Comparison of ENCODE assay signal across 24 cellular contexts in the genomic region with DNA sequence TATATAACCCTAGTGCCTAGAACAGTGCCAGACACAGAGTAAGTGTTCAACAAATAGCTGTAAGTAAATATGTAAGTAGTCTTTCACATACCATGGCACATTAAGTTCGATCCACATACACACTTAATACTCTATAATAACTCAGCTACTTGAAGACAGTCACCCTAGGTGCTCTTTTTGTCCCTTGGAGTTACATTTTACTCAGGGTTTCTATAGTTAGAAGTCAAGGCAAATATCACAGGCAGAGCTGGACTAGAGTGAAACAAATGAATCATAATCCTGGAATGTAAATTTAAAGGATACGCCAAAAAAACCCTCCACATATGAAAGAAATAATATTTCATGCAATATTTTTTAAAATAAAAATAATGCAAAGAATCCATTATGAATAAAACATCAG.
DNase-seq lines count a peak whose midpoint lies in the region; ATAC-seq, FAIRE-seq and TF ChIP-seq lines count a peak whose summit lies in the region.
"Had no signal": no experiment of that assay in that cellular context is flagged by ENCODE, and none has a peak within 500 bp of the region (broad histone marks: within the 10 kb centered on the region; RNA-seq: fewer than 3 reads in every experiment).

No MANE protein-coding gene starts in this region.

- H3K4me2 ChIP-seq in astrocyte (ENCODE audit: low read length): peak overlapping the region; percentile 33
- H3K4me2 ChIP-seq in skeletal muscle satellite cell (ENCODE audit: low read length): peak overlapping the region; percentile 37

- H4K20me1 ChIP-seq in astrocyte (ENCODE audit: insufficient read depth, low read length): no peaks in the 10 kb centered on the region

- TF ChIP-seq CTCF in astrocyte (IDR thresholded peaks at IDR 0.05; ENCODE audit: insufficient read depth, low read depth, low read length) (no peak), fibroblast of pulmonary artery (IDR thresholded peaks at IDR 0.05; ENCODE audit: low read length, missing control alignments) (no peak)
- no peak for TF ChIP-seq CTCF in CD8-positive, alpha-beta T cell (IDR thresholded peaks at IDR 0.05)

- intact Hi-C loops in CD8-positive, alpha-beta T cell (cut with DNase I, micrococcal nuclease): no loop called here
- intact Hi-C loops in activated naive CD4-positive, alpha-beta T cell treated with anti-CD3 and anti-CD28 coated beads for 36 hours (cut with micrococcal nuclease): no loop called here

- H3K27me3 Mint-ChIP-seq in astrocyte (ENCODE audit: low read depth, unreplicated experiment): no peaks in the 10 kb centered on the region
- H3K27me3 Mint-ChIP-seq in CD8-positive, alpha-beta T cell (ENCODE audit: low read depth): no peaks in the 10 kb centered on the region
- H3K27me3 Mint-ChIP-seq in activated naive CD4-positive, alpha-beta T cell treated with anti-CD3 and anti-CD28 coated beads for 36 hours (ENCODE audit: low read depth): no peaks in the 10 kb centered on the region
- H3K27me3 Mint-ChIP-seq: activated naive CD4-positive, alpha-beta T cell treated with anti-CD3 and anti-CD28 coated beads, Interleukin-2, amount 10 ng/mL, durations not matched to agents 7 days and 5 days had no signal

- no peaks in the 10 kb centered on the region for H3K27me3 ChIP-seq in astrocyte (ENCODE audit: insufficient read depth, low read length)
- no peaks in the 10 kb centered on the region for H3K27me3 ChIP-seq in skeletal muscle satellite cell (ENCODE audit: control insufficient read depth, insufficient read depth, low read length)
- no peaks in the 10 kb centered on the region for H3K27me3 ChIP-seq in CD8-positive, alpha-beta T cell (ENCODE audit: insufficient read depth, low read length)
- H3K27me3 ChIP-seq: BE2C, ovary, sigmoid colon, transverse colon had no signal

- DNase-seq in HCEC 1CT (peak; percentile 73), astrocyte (ENCODE audit: low read depth) (peak; percentile 17), fibroblast of pulmonary artery (ENCODE audit: low read depth) (peak; percentile 31)
- DNase-seq in CD8-positive, alpha-beta T cell: no peak
- no peak for DNase-seq in activated naive CD4-positive, alpha-beta T cell treated with anti-CD3 and anti-CD28 coated beads for 36 hours
- DNase-seq: activated CD4-positive, alpha-beta T cell treated with anti-CD3 and anti-CD28 coated beads, Interleukin-2, amount 50 U/mL, for 4 hours; activated naive CD4-positive, alpha-beta T cell treated with anti-CD3 and anti-CD28 coated beads, Interleukin-2, amount 10 ng/mL, durations not matched to agents 7 days and 5 days; BE2C; dermis blood vessel endothelial cell; islet precursor cell; Kasumi-1; mammary epithelial cell; naive B cell; NCI-H1092 treated with DMSO at 0.1 percent for 48 hours; NCI-H524; ovary; SHP77 treated with DMSO at 0.1 percent for 48 hours; sigmoid colon; stimulated activated CD4-positive, alpha-beta T cell treated with anti-CD3 and anti-CD28 coated beads, Interleukin-1b, Interleukin-23, amount 100 ng/mL, for 48 hours; stimulated activated naive CD4-positive, alpha-beta T cell; transverse colon had no signal

- peaks cover 8% of the 10 kb centered on the region for H3K79me2 ChIP-seq in astrocyte (ENCODE audit: insufficient read depth, low read length)

- no peak for ATAC-seq in CD8-positive, alpha-beta T cell
- no peak for ATAC-seq in GM18520 (IDR thresholded peaks at IDR 0.05; ENCODE audit: unreplicated experiment)

- no peaks in the 10 kb centered on the region for H3K36me3 Mint-ChIP-seq in astrocyte (ENCODE audit: low read depth, unreplicated experiment)
- no peaks in the 10 kb centered on the region for H3K36me3 Mint-ChIP-seq in CD8-positive, alpha-beta T cell
- H3K36me3 Mint-ChIP-seq in activated naive CD4-positive, alpha-beta T cell treated with anti-CD3 and anti-CD28 coated beads for 36 hours (ENCODE audit: low read depth): no peaks in the 10 kb centered on the region
- H3K36me3 Mint-ChIP-seq: activated naive CD4-positive, alpha-beta T cell treated with anti-CD3 and anti-CD28 coated beads, Interleukin-2, amount 10 ng/mL, durations not matched to agents 7 days and 5 days; naive B cell had no signal

- H3K9ac ChIP-seq in astrocyte (ENCODE audit: low read length) (peak overlapping the region; percentile 8), skeletal muscle satellite cell (ENCODE audit: low read depth, low read length) (no peak overlapping the region)

- H2AFZ ChIP-seq in astrocyte (ENCODE audit: low read depth, low read length): no peak overlapping the region

- no peak overlapping the region for H3K27ac Mint-ChIP-seq in astrocyte (ENCODE audit: unreplicated experiment)
- no peak overlapping the region for H3K27ac Mint-ChIP-seq in CD8-positive, alpha-beta T cell
- H3K27ac Mint-ChIP-seq in activated naive CD4-positive, alpha-beta T cell treated with anti-CD3 and anti-CD28 coated beads for 36 hours: no peak overlapping the region
- H3K27ac Mint-ChIP-seq: activated naive CD4-positive, alpha-beta T cell treated with anti-CD3 and anti-CD28 coated beads, Interleukin-2, amount 10 ng/mL, durations not matched to agents 7 days and 5 days; naive B cell had no signal

- H3K36me3 ChIP-seq in astrocyte (ENCODE audit: insufficient read depth, low read length) (no peaks in the 10 kb centered on the region), skeletal muscle satellite cell (ENCODE audit: insufficient read depth, low read length) (no peaks in the 10 kb centered on the region)
- no peaks in the 10 kb centered on the region for H3K36me3 ChIP-seq in CD8-positive, alpha-beta T cell (ENCODE audit: insufficient read depth, low read length)
- H3K36me3 ChIP-seq: BE2C, ovary, sigmoid colon, transverse colon had no signal

- H3K27ac ChIP-seq in astrocyte (ENCODE audit: low read depth, low read length): peak overlapping the region; percentile 74
- no peak overlapping the region for H3K27ac ChIP-seq in CD8-positive, alpha-beta T cell (ENCODE audit: low read depth, low read length)
- H3K27ac ChIP-seq: ovary, transverse colon had no signal

- peak; percentile 52 for FAIRE-seq in astrocyte (lab: Jason Lieb, UNC)
- FAIRE-seq: GM19239 had no signal

- POLR2A ChIA-PET in CD8-positive, alpha-beta T cell (lab: Charles Lee): no interaction called here

- CTCF ChIA-PET in CD8-positive, alpha-beta T cell (lab: Charles Lee): no interaction called here
- CTCF ChIA-PET in activated naive CD4-positive, alpha-beta T cell treated with anti-CD3 and anti-CD28 coated beads for 36 hours (lab: Charles Lee): no interaction called here

- H3K4me1 Mint-ChIP-seq in astrocyte (ENCODE audit: low read depth, unreplicated experiment): peaks cover 24% of the 10 kb centered on the region
- no peaks in the 10 kb centered on the region for H3K4me1 Mint-ChIP-seq in CD8-positive, alpha-beta T cell (ENCODE audit: low read depth)
- no peaks in the 10 kb centered on the region for H3K4me1 Mint-ChIP-seq in activated naive CD4-positive, alpha-beta T cell treated with anti-CD3 and anti-CD28 coated beads for 36 hours (ENCODE audit: low read depth)
- H3K4me1 Mint-ChIP-seq: activated naive CD4-positive, alpha-beta T cell treated with anti-CD3 and anti-CD28 coated beads, Interleukin-2, amount 10 ng/mL, durations not matched to agents 7 days and 5 days; naive B cell had no signal

- peaks cover 3% of the 10 kb centered on the region for H3K9me3 Mint-ChIP-seq in astrocyte (ENCODE audit: unreplicated experiment)
- peaks cover 3% of the 10 kb centered on the region for H3K9me3 Mint-ChIP-seq in CD8-positive, alpha-beta T cell
- no peaks in the 10 kb centered on the region for H3K9me3 Mint-ChIP-seq in activated naive CD4-positive, alpha-beta T cell treated with anti-CD3 and anti-CD28 coated beads for 36 hours
- H3K9me3 Mint-ChIP-seq: activated naive CD4-positive, alpha-beta T cell treated with anti-CD3 and anti-CD28 coated beads, Interleukin-2, amount 10 ng/mL, durations not matched to agents 7 days and 5 days had no signal

- no peak overlapping the region for H3K4me3 Mint-ChIP-seq in astrocyte (ENCODE audit: unreplicated experiment)
- H3K4me3 Mint-ChIP-seq in CD8-positive, alpha-beta T cell: no peak overlapping the region
- no peak overlapping the region for H3K4me3 Mint-ChIP-seq in activated naive CD4-positive, alpha-beta T cell treated with anti-CD3 and anti-CD28 coated beads for 36 hours
- H3K4me3 Mint-ChIP-seq: activated naive CD4-positive, alpha-beta T cell treated with anti-CD3 and anti-CD28 coated beads, Interleukin-2, amount 10 ng/mL, durations not matched to agents 7 days and 5 days; naive B cell had no signal

- H3K4me1 ChIP-seq in astrocyte (ENCODE audit: insufficient read depth, low read length) (peaks cover 24% of the 10 kb centered on the region), skeletal muscle satellite cell (ENCODE audit: control insufficient read depth, insufficient read depth, low read length) (peaks cover 25% of the 10 kb centered on the region)
- H3K4me1 ChIP-seq in CD8-positive, alpha-beta T cell (ENCODE audit: insufficient read depth, low read length): no peaks in the 10 kb centered on the region

- H3K4me3 ChIP-seq in astrocyte (ENCODE audit: insufficient read depth, low read depth, low read length) (no peak overlapping the region), fibroblast of pulmonary artery (replicated peaks; ENCODE audit: low read depth, low read length) (no peak overlapping the region), skeletal muscle satellite cell (ENCODE audit: low read length) (no peak overlapping the region)
- no peak overlapping the region for H3K4me3 ChIP-seq in CD8-positive, alpha-beta T cell (ENCODE audit: low read depth, low read length)
- H3K4me3 ChIP-seq: ovary, sigmoid colon, transverse colon had no signal

- H3K9me3 ChIP-seq in astrocyte (ENCODE audit: insufficient read depth, low read depth, low read length) (no peaks in the 10 kb centered on the region), skeletal muscle satellite cell (replicated peaks; ENCODE audit: low read length) (no peaks in the 10 kb centered on the region)
- no peaks in the 10 kb centered on the region for H3K9me3 ChIP-seq in CD8-positive, alpha-beta T cell (ENCODE audit: low read length)
- H3K9me3 ChIP-seq: BE2C, ovary, sigmoid colon, transverse colon had no signal

Comparison
In these comparisons a context has a peak if more than half of its experiments do, and no peak if none do; other contexts are left out.
1. DNase-seq: peak in HCEC 1CT (single experiment), astrocyte (single experiment) and fibroblast of pulmonary artery (single experiment); none in CD8-positive, alpha-beta T cell (0 of 7) and activated naive CD4-positive, alpha-beta T cell treated with anti-CD3 and anti-CD28 coated beads for 36 hours (single experiment).